20 cellular contexts compared by ENCODE assay signal in the genomic region with DNA sequence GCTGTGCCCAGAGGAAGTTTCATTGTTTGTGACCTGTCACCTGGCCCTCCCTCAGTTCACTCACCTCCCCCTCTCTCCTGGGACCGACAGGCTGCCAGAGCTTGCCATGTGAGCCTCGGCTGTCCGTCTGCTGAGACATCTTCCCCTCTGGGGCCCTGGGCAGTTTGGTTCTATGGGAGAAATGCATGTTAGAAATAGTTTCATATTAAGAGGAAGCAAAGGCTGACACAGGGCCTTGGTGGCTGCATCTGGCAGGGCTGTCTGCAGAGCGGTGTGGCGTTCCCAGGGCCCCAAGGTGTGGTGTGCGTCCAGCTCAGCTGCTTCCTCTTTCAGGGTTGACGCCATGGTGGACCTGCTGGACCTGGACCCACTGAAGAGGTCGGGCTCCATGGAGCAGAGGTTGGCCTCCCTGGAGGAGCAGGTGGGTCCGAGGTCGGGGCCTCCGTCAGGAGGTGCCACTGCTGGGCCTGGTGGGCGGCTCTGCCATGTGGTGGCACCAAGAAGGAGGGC. TPM values are rescaled to one million over a fixed set of nuclear protein-coding genes. Genes with fewer than 3 reads are reported as not detected.
DNase-seq lines count a peak whose midpoint lies in the region; ATAC-seq and TF ChIP-seq lines count a peak whose summit lies in the region.
"Had no signal": no experiment of that assay in that cellular context is flagged by ENCODE, and none has a peak within 500 bp of the region (broad histone marks: within the 10 kb centered on the region; RNA-seq: fewer than 3 reads in every experiment).

No MANE protein-coding gene starts in this region.

- peaks cover 0 to 51% of the 10 kb centered on the region in 2 donors for H3K27me3 ChIP-seq in tibial artery
- H3K27me3 ChIP-seq: adrenal gland, SJSA1 had no signal

- H3K4me1 ChIP-seq in tibial artery, result no peaks in the 10 kb centered on the region
- H3K4me1 ChIP-seq: adrenal gland, heart left ventricle, SJSA1 had no signal

- H3K9me3 ChIP-seq in tibial artery, result no peaks in the 10 kb centered on the region
- H3K9me3 ChIP-seq: adrenal gland, heart left ventricle had no signal

- H3K27ac ChIP-seq in tibial artery, result no peak overlapping the region
- H3K27ac ChIP-seq: adrenal gland, heart left ventricle, SJSA1 had no signal

- no peak overlapping the region for H3K4me3 ChIP-seq in tibial artery
- H3K4me3 ChIP-seq: adrenal gland, heart left ventricle, SJSA1 had no signal

- TF ChIP-seq CTCF in tibial artery (IDR thresholded peaks at IDR 0.05), result no peak

- DNase-seq in Right ventricle myocardium superior, result peak; percentile 30
- DNase-seq in left ventricle myocardium superior, result no peak
- peak; percentile 85 for DNase-seq in RPMI8226
- peak; percentile 3 to 10 for DNase-seq in left colon
- DNase-seq in tibial artery, result peak; percentile 13 to 47
- DNase-seq in NCI-H748 (lab: John Stamatoyannopoulos, UW; ENCODE audit: unreplicated experiment), result no peak
- no peak for DNase-seq in T-helper 9 cell
- DNase-seq: activated CD4-positive, alpha-beta T cell treated with anti-CD3 and anti-CD28 coated beads, Interleukin-2, amount 50 U/mL, for 4 hours; activated T-cell treated with anti-CD3 and anti-CD28 coated beads, Interleukin-2, amount 50 U/mL, for 72 hours; caudate nucleus; effector memory CD4-positive, alpha-beta T cell; midbrain; NCI-H146; NCI-H446 treated with DMSO at 0.1 percent for 48 hours; T1000 had no signal

- ATAC-seq in Right ventricle myocardium superior (ENCODE audit: poor library complexity) (no peak), left ventricle myocardium superior (no peak), left colon (no peak), GM18858 (IDR thresholded peaks at IDR 0.05; ENCODE audit: unreplicated experiment) (no peak)
- ATAC-seq: activated T-cell treated with anti-CD3 and anti-CD28 coated beads, Interleukin-2, amount 50 U/mL, for 72 hours; heart left ventricle; right cardiac atrium had no signal

- no peaks in the 10 kb centered on the region for H3K36me3 ChIP-seq in tibial artery
- H3K36me3 ChIP-seq: adrenal gland had no signal

- intact Hi-C loops in Right ventricle myocardium superior (cut with DNase I), result no loop called here
- intact Hi-C loops in left ventricle myocardium superior (cut with micrococcal nuclease), result no loop called here
- intact Hi-C loops in left colon (cut with DNase I, micrococcal nuclease), result no loop called here
- intact Hi-C loops in tibial artery (cut with DNase I; ENCODE audit: low total_unique reads), result no loop called here

RNA-seq across cellular contexts. Expression of a gene that starts 31.9 kb away (rescaled TPM):
- total RNA-seq in Right ventricle myocardium superior, result 2.7 TPM
- total RNA-seq in left ventricle myocardium superior, result 2.1 TPM
- total RNA-seq in left colon, result 1 to 10 TPM; 2.5 to 3.5 TPM

Comparison
In these comparisons a context has a peak if more than half of its experiments do, and no peak if none do; other contexts are left out.
1. DNase-seq: peak in Right ventricle myocardium superior (single experiment), RPMI8226 (single experiment), left colon (2 of 2) and tibial artery (2 of 2); none in left ventricle myocardium superior (single experiment), NCI-H748 (single experiment) and T-helper 9 cell (single experiment).